In genomic region chr2:19484736-19485135, GRCh38 we compare ENCODE assay signal across 24 cellular contexts.
DNase-seq lines count a peak whose midpoint lies in the region; ATAC-seq and TF ChIP-seq lines count a peak whose summit lies in the region.
"Had no signal": no experiment of that assay in that cellular context is flagged by ENCODE, and none has a peak within 500 bp of the region (broad histone marks: within the 10 kb centered on the region; RNA-seq: fewer than 3 reads in every experiment).

No MANE protein-coding gene starts in this region.

- H3K36me3 ChIP-seq in MM.1S (replicated peaks; ENCODE audit: insufficient read depth, low read length) (no peaks in the 10 kb centered on the region), testis (ENCODE audit: low read depth, missing control alignments) (no peaks in the 10 kb centered on the region), esophagus squamous epithelium (no peaks in the 10 kb centered on the region)
- H3K36me3 ChIP-seq: right lobe of liver, vagina had no signal

- H3K9ac ChIP-seq in MM.1S (ENCODE audit: low read length) = no peak overlapping the region
- H3K9ac ChIP-seq: GM23248 had no signal

- no peak overlapping the region for H2AFZ ChIP-seq in MM.1S (ENCODE audit: low read length)
- H2AFZ ChIP-seq: GM23248 had no signal

- no peak overlapping the region for H3K4me2 ChIP-seq in MM.1S (ENCODE audit: low read depth, low read length)

- TF ChIP-seq POLR2A in testis (IDR thresholded peaks at IDR 0.05) (no peak), esophagus squamous epithelium (IDR thresholded peaks at IDR 0.05) (no peak)

- H3K4me1 ChIP-seq in MM.1S (ENCODE audit: low read length) = peaks cover 8% of the 10 kb centered on the region; the same call in 1 of the 2 replicates
- no peaks in the 10 kb centered on the region for H3K4me1 ChIP-seq in testis
- H3K4me1 ChIP-seq in esophagus squamous epithelium = peaks cover 0 to 4% (median 0%) of the 10 kb centered on the region in 3 donors
- H3K4me1 ChIP-seq: right lobe of liver, vagina had no signal

- no peak overlapping the region for H3K4me3 ChIP-seq in MM.1S (ENCODE audit: low read length)
- no peak overlapping the region for H3K4me3 ChIP-seq in testis
- H3K4me3 ChIP-seq in esophagus squamous epithelium = no peak overlapping the region
- H3K4me3 ChIP-seq: GM23248, lung, right lobe of liver, vagina had no signal

- peak; percentile 57 for ATAC-seq in GM18870 (IDR thresholded peaks at IDR 0.05; ENCODE audit: unreplicated experiment)
- peak; percentile 80 for ATAC-seq in GM21529 (IDR thresholded peaks at IDR 0.05; ENCODE audit: unreplicated experiment)
- peak; percentile 49 for ATAC-seq in HG02981 (IDR thresholded peaks at IDR 0.05; ENCODE audit: unreplicated experiment)
- ATAC-seq in HG03196 (IDR thresholded peaks at IDR 0.05; ENCODE audit: unreplicated experiment) = no peak
- ATAC-seq: CD8-positive, alpha-beta T cell; PC-3; right lobe of liver had no signal

- no peaks in the 10 kb centered on the region for H3F3A ChIP-seq in MM.1S (ENCODE audit: insufficient read depth, low read length)

- intact Hi-C loops in testis (cut with DNase I; ENCODE audit: low total_unique reads) (no loop called here), esophagus squamous epithelium (cut with DNase I) (no loop called here)

- H4K20me1 ChIP-seq in MM.1S (ENCODE audit: insufficient read depth, low read length) = no peaks in the 10 kb centered on the region

- no peaks in the 10 kb centered on the region for H3K79me2 ChIP-seq in MM.1S (ENCODE audit: low read length)

- DNase-seq in MM.1S (peak; percentile 12), testis (no peak), germinal center (ENCODE audit: low spot score) (no peak), esophagus squamous epithelium (lab: John Stamatoyannopoulos, UW) (no peak)
- DNase-seq: activated B cell treated with CpG ODN at 0.5 μM for 24 hours; activated CD8-positive, alpha-beta memory T cell treated with anti-CD3 and anti-CD28 coated beads for 24 hours; CD8-positive, alpha-beta T cell; DND-41; erythroblast; GM23248; KBM-7; NCI-H1048; NCI-H2081 treated with DMSO at 0.1 percent for 48 hours; NCI-H526; PC-3; right lobe of liver; stimulated activated CD4-positive, alpha-beta T cell treated with anti-CD3 and anti-CD28 coated beads, Interleukin-2, amount 100 ng/mL, for 24 hours; T-helper 2 cell had no signal

- H3K9me3 ChIP-seq in MM.1S (replicated peaks; ENCODE audit: insufficient read depth, low read length) (no peaks in the 10 kb centered on the region), testis (no peaks in the 10 kb centered on the region), esophagus squamous epithelium (no peaks in the 10 kb centered on the region)
- H3K9me3 ChIP-seq: right lobe of liver, vagina had no signal

- H3K9me2 ChIP-seq in MM.1S (replicated peaks; ENCODE audit: insufficient read depth, low read length) = no peaks in the 10 kb centered on the region

- H3K27me3 ChIP-seq in MM.1S (replicated peaks; ENCODE audit: insufficient read depth, low read length) (no peaks in the 10 kb centered on the region), testis (no peaks in the 10 kb centered on the region), esophagus squamous epithelium (no peaks in the 10 kb centered on the region)
- H3K27me3 ChIP-seq: right lobe of liver, vagina had no signal

- H3K27ac ChIP-seq in MM.1S (ENCODE audit: low read length) (no peak overlapping the region), testis (no peak overlapping the region), esophagus squamous epithelium (no peak overlapping the region)
- H3K27ac ChIP-seq: GM23248, right lobe of liver, vagina had no signal

- WGBS in testis, 2 donors = 95 to 96% methylated on average over 1 of the region's 1 CpG
- 93 to 94% methylated on average over 1 of the region's 1 CpG for WGBS in esophagus squamous epithelium, 2 donors

- TF ChIP-seq CTCF in MM.1S (IDR thresholded peaks at IDR 0.05; ENCODE audit: low read length) (no peak), testis (IDR thresholded peaks at IDR 0.05) (no peak), esophagus squamous epithelium (IDR thresholded peaks at IDR 0.05) (no peak)
